In genomic region chr2:214578395-214578794, GRCh38 we compare ENCODE assay signal across 14 cellular contexts.
DNase-seq lines count a peak whose midpoint lies in the region; ATAC-seq and TF ChIP-seq lines count a peak whose summit lies in the region.
"Had no signal": no experiment of that assay in that cellular context is flagged by ENCODE, and none has a peak within 500 bp of the region (broad histone marks: within the 10 kb centered on the region; RNA-seq: fewer than 3 reads in every experiment).

No MANE protein-coding gene starts in this region.

- TF ChIP-seq POLR2A in erythroblast (IDR thresholded peaks at IDR 0.05; ENCODE audit: low read length): no peak

- H3K27me3 ChIP-seq in ectodermal cell (ENCODE audit: control insufficient read depth, insufficient read depth, low read length, poor library complexity, severe bottlenecking) (no peaks in the 10 kb centered on the region), neuron (ENCODE audit: insufficient read depth, low read length) (no peaks in the 10 kb centered on the region), WERI-Rb-1 (ENCODE audit: insufficient read depth, low read depth, severe bottlenecking) (no peaks in the 10 kb centered on the region)
- H3K27me3 ChIP-seq: BE2C had no signal

- no peak for TF ChIP-seq CTCF in WERI-Rb-1 (IDR thresholded peaks at IDR 0.05; ENCODE audit: low read depth, low read length)

- no peak overlapping the region for H3K4me3 ChIP-seq in ectodermal cell (ENCODE audit: insufficient read depth, low read depth, low read length)
- no peak overlapping the region for H3K4me3 ChIP-seq in neuron (ENCODE audit: low read length)
- no peak overlapping the region for H3K4me3 ChIP-seq in WERI-Rb-1 (ENCODE audit: low read depth, low read length)

- peak overlapping the region; percentile 59 for H2AFZ ChIP-seq in neuron (ENCODE audit: low read depth, low read length)

- H3K36me3 ChIP-seq in ectodermal cell (ENCODE audit: control insufficient read depth, insufficient read depth, low read length) (no peaks in the 10 kb centered on the region), neuron (ENCODE audit: insufficient read depth, low read length) (no peaks in the 10 kb centered on the region), WERI-Rb-1 (no peaks in the 10 kb centered on the region)
- H3K36me3 ChIP-seq: BE2C had no signal

- no peak for ATAC-seq in HG02885 (IDR thresholded peaks at IDR 0.05; ENCODE audit: poor library complexity, unreplicated experiment)
- ATAC-seq: HCT116 had no signal

- 43 to 61% methylated on average over 2 of the region's 2 CpGs for WGBS in ectodermal cell, 2 experiments

- H3K27ac ChIP-seq in ectodermal cell (ENCODE audit: insufficient read depth, low read depth, low read length, poor library complexity, severe bottlenecking): peak overlapping the region; percentile 77
- H3K27ac ChIP-seq in WERI-Rb-1: no peak overlapping the region

- H3K9me3 ChIP-seq in ectodermal cell (ENCODE audit: control insufficient read depth, low read length) (no peaks in the 10 kb centered on the region), neuron (ENCODE audit: low read length) (no peaks in the 10 kb centered on the region), WERI-Rb-1 (ENCODE audit: severe bottlenecking) (no peaks in the 10 kb centered on the region)
- H3K9me3 ChIP-seq: BE2C had no signal

- peak; percentile 52 for DNase-seq in medulla oblongata (ENCODE audit: extremely low spot score)
- no peak for DNase-seq in activated effector memory CD4-positive, alpha-beta T cell treated with anti-CD3 and anti-CD28 coated beads, Interleukin-2, amount 50 U/mL, for 16 hours
- no peak for DNase-seq in WERI-Rb-1
- DNase-seq in erythroblast (lab: John Stamatoyannopoulos, UW): no peak
- DNase-seq: BE2C, NCI-H1105 treated with DMSO at 0.1 percent for 48 hours, NCI-H2029 treated with DMSO at 0.1 percent for 48 hours, NCI-H2171 treated with DMSO at 0.1 percent for 48 hours, NCI-H524 treated with DMSO at 0.1 percent for 48 hours, Right ventricle myocardium superior had no signal

- H3K4me1 ChIP-seq in ectodermal cell (ENCODE audit: control insufficient read depth, insufficient read depth, low read length) (peaks cover 22% of the 10 kb centered on the region), neuron (ENCODE audit: insufficient read depth, low read length) (peaks cover 67% of the 10 kb centered on the region)
- H3K4me1 ChIP-seq: BE2C had no signal
